1 cellular context compared by ENCODE assay signal in the genomic region with DNA sequence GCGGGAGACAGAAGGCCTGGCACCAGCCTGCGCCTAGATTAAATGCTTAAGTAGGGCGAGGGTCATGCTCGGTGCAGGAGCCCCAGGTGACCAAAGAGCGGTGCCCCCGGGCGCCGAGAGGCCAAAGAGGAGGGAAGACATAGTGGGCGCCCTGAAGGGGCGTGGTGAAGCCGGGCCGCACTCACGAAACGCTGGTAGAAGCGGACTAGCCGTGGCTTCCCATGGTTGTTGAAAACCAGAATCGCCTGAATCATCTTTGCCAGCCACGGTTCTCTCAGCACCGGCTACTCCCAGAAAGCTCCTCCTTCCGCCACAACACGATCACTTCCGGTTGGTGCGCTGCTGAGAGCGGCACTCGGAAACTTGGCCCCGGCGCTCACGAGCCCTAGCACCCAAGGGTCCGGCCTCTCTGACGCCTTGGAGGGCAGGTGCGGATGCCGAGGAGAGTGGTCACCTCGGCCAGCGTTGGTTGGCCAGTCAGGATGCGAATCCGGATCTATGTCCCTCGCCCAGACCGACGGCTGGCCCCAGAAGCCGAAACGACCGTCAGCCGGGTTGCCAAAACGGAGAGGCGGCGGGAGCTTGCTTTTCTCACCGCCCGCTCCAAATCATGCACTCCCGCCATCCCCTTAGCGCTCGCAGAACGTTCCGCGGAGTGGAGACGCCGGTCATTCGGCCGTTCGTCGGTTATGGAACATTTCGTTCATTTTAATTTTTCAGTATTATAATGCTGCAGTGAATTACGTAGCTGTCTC.
A peak's percentile ranks its signal among the peaks of the same experiment; 100 is the strongest.
TF ChIP-seq lines count a peak whose summit lies in the region.

A gene (minus strand): TSS at position 299 of the 755 bp plus-strand sequence. CDS start 45 bp downstream, at position 254.

TF ChIP-seq in H1, 55 proteins besides CTCF, POLR2A, EP300 and RAD21 (continues in another document):
- TF ChIP-seq HDAC6 (IDR thresholded peaks at IDR 0.05; ENCODE audit: low read depth, low read length) = no peak
- TF ChIP-seq SUZ12 (IDR thresholded peaks at IDR 0.05; ENCODE audit: low read length) = no peak
- TF ChIP-seq, protein P1, sequence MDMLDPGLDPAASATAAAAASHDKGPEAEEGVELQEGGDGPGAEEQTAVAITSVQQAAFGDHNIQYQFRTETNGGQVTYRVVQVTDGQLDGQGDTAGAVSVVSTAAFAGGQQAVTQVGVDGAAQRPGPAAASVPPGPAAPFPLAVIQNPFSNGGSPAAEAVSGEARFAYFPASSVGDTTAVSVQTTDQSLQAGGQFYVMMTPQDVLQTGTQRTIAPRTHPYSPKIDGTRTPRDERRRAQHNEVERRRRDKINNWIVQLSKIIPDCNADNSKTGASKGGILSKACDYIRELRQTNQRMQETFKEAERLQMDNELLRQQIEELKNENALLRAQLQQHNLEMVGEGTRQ (IDR thresholded peaks at IDR 0.05; ENCODE audit: low read length) = no peak
- no peak for TF ChIP-seq CTBP2 (IDR thresholded peaks at IDR 0.05; ENCODE audit: borderline replicate concordance, insufficient read depth, insufficient read length, low read length)
- no peak for TF ChIP-seq RXRA (IDR thresholded peaks at IDR 0.05; ENCODE audit: insufficient read depth, low read depth, low read length)
- TF ChIP-seq, protein P2, sequence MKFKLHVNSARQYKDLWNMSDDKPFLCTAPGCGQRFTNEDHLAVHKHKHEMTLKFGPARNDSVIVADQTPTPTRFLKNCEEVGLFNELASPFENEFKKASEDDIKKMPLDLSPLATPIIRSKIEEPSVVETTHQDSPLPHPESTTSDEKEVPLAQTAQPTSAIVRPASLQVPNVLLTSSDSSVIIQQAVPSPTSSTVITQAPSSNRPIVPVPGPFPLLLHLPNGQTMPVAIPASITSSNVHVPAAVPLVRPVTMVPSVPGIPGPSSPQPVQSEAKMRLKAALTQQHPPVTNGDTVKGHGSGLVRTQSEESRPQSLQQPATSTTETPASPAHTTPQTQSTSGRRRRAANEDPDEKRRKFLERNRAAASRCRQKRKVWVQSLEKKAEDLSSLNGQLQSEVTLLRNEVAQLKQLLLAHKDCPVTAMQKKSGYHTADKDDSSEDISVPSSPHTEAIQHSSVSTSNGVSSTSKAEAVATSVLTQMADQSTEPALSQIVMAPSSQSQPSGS (IDR thresholded peaks at IDR 0.05; ENCODE audit: low read length) = peak; percentile 84; the same call in 1 of the 2 replicates
- no peak; the same call in 1 of the 2 replicates for TF ChIP-seq SIX5 (IDR thresholded peaks at IDR 0.05; ENCODE audit: low read depth, low read length)
- no peak for TF ChIP-seq JUN (IDR thresholded peaks at IDR 0.05; ENCODE audit: low read depth, low read length)
- 0 out of 2 replicates have a peak, but pooled peaks have one; percentile 40 for TF ChIP-seq TCF12 (IDR thresholded peaks at IDR 0.05; ENCODE audit: low read depth, low read length)
- TF ChIP-seq CHD1 (IDR thresholded peaks at IDR 0.05; ENCODE audit: low read depth, low read length) = no peak
- TF ChIP-seq JUND (IDR thresholded peaks at IDR 0.05; ENCODE audit: low read length) = peak; percentile 67; the same call in 1 of the 2 replicates
- TF ChIP-seq KDM4A (IDR thresholded peaks at IDR 0.05; ENCODE audit: low read depth, low read length, severe bottlenecking) = peak; percentile 93
- TF ChIP-seq, protein P3, sequence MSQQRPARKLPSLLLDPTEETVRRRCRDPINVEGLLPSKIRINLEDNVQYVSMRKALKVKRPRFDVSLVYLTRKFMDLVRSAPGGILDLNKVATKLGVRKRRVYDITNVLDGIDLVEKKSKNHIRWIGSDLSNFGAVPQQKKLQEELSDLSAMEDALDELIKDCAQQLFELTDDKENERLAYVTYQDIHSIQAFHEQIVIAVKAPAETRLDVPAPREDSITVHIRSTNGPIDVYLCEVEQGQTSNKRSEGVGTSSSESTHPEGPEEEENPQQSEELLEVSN (IDR thresholded peaks at IDR 0.05) = peak; percentile 95
- peak; percentile 45 for TF ChIP-seq SAP30 (IDR thresholded peaks at IDR 0.05; ENCODE audit: insufficient read depth, insufficient replicate concordance, low read length)
- TF ChIP-seq YY1 (IDR thresholded peaks at IDR 0.05; ENCODE audit: low read depth, low read length) = peak; percentile 81; the same call in 1 of the 2 replicates
- no peak for TF ChIP-seq SIRT6 (IDR thresholded peaks at IDR 0.05; ENCODE audit: low read length)
- TF ChIP-seq CREB1 (IDR thresholded peaks at IDR 0.05) = peak; percentile 78
- TF ChIP-seq TAF7 (optimal IDR thresholded peaks at IDR 0.05; ENCODE audit: borderline replicate concordance, low read depth, low read length) = peak; percentile 89
- TF ChIP-seq CHD2 (IDR thresholded peaks at IDR 0.05; ENCODE audit: low read length) = peak; percentile 66; the same call in 1 of the 2 replicates
- TF ChIP-seq CBX8 (IDR thresholded peaks at IDR 0.05; ENCODE audit: borderline replicate concordance, low read depth, low read length) = no peak
- peak; percentile 54 for TF ChIP-seq TEAD4 (IDR thresholded peaks at IDR 0.05; ENCODE audit: low read depth, low read length)
- no peak for TF ChIP-seq NRF1 (IDR thresholded peaks at IDR 0.05; ENCODE audit: low read depth, low read length)
- TF ChIP-seq RFX5 (IDR thresholded peaks at IDR 0.05; ENCODE audit: borderline replicate concordance, low read depth, low read length) = 0 out of 2 replicates have a peak, but pooled peaks have one; percentile 21
- TF ChIP-seq MAFK (IDR thresholded peaks at IDR 0.05; ENCODE audit: low read depth, low read length) = peak; percentile 29; the same call in 1 of the 2 replicates
- TF ChIP-seq GABPA (IDR thresholded peaks at IDR 0.05; ENCODE audit: borderline replicate concordance, insufficient read depth, low read length) = peak; percentile 99
- TF ChIP-seq SIN3A (conservative IDR thresholded peaks at IDR 0.05 in 1 of 2, IDR thresholded peaks at IDR 0.05 in 1 of 2; ENCODE audit: low read depth in 1 of 2, low read length in 2 of 2) = peak; percentile 78 to 91; a peak in 3 of 4 replicates
- TF ChIP-seq EZH2 (IDR thresholded peaks at IDR 0.05; ENCODE audit: low read depth, low read length, severe bottlenecking) = no peak
- TF ChIP-seq PHF8 (conservative IDR thresholded peaks at IDR 0.05; ENCODE audit: low read depth, low read length) = peak; percentile 86
- TF ChIP-seq TAF1 (IDR thresholded peaks at IDR 0.05; ENCODE audit: low read depth, low read length) = peak; percentile 96
- TF ChIP-seq BCL11A (IDR thresholded peaks at IDR 0.05; ENCODE audit: low read depth in 2 of 2, low read length in 2 of 2) = no peak
- peak; percentile 87 for TF ChIP-seq POLR2AphosphoS5 (IDR thresholded peaks at IDR 0.05; ENCODE audit: low read depth, low read length)
- TF ChIP-seq, protein P4, sequence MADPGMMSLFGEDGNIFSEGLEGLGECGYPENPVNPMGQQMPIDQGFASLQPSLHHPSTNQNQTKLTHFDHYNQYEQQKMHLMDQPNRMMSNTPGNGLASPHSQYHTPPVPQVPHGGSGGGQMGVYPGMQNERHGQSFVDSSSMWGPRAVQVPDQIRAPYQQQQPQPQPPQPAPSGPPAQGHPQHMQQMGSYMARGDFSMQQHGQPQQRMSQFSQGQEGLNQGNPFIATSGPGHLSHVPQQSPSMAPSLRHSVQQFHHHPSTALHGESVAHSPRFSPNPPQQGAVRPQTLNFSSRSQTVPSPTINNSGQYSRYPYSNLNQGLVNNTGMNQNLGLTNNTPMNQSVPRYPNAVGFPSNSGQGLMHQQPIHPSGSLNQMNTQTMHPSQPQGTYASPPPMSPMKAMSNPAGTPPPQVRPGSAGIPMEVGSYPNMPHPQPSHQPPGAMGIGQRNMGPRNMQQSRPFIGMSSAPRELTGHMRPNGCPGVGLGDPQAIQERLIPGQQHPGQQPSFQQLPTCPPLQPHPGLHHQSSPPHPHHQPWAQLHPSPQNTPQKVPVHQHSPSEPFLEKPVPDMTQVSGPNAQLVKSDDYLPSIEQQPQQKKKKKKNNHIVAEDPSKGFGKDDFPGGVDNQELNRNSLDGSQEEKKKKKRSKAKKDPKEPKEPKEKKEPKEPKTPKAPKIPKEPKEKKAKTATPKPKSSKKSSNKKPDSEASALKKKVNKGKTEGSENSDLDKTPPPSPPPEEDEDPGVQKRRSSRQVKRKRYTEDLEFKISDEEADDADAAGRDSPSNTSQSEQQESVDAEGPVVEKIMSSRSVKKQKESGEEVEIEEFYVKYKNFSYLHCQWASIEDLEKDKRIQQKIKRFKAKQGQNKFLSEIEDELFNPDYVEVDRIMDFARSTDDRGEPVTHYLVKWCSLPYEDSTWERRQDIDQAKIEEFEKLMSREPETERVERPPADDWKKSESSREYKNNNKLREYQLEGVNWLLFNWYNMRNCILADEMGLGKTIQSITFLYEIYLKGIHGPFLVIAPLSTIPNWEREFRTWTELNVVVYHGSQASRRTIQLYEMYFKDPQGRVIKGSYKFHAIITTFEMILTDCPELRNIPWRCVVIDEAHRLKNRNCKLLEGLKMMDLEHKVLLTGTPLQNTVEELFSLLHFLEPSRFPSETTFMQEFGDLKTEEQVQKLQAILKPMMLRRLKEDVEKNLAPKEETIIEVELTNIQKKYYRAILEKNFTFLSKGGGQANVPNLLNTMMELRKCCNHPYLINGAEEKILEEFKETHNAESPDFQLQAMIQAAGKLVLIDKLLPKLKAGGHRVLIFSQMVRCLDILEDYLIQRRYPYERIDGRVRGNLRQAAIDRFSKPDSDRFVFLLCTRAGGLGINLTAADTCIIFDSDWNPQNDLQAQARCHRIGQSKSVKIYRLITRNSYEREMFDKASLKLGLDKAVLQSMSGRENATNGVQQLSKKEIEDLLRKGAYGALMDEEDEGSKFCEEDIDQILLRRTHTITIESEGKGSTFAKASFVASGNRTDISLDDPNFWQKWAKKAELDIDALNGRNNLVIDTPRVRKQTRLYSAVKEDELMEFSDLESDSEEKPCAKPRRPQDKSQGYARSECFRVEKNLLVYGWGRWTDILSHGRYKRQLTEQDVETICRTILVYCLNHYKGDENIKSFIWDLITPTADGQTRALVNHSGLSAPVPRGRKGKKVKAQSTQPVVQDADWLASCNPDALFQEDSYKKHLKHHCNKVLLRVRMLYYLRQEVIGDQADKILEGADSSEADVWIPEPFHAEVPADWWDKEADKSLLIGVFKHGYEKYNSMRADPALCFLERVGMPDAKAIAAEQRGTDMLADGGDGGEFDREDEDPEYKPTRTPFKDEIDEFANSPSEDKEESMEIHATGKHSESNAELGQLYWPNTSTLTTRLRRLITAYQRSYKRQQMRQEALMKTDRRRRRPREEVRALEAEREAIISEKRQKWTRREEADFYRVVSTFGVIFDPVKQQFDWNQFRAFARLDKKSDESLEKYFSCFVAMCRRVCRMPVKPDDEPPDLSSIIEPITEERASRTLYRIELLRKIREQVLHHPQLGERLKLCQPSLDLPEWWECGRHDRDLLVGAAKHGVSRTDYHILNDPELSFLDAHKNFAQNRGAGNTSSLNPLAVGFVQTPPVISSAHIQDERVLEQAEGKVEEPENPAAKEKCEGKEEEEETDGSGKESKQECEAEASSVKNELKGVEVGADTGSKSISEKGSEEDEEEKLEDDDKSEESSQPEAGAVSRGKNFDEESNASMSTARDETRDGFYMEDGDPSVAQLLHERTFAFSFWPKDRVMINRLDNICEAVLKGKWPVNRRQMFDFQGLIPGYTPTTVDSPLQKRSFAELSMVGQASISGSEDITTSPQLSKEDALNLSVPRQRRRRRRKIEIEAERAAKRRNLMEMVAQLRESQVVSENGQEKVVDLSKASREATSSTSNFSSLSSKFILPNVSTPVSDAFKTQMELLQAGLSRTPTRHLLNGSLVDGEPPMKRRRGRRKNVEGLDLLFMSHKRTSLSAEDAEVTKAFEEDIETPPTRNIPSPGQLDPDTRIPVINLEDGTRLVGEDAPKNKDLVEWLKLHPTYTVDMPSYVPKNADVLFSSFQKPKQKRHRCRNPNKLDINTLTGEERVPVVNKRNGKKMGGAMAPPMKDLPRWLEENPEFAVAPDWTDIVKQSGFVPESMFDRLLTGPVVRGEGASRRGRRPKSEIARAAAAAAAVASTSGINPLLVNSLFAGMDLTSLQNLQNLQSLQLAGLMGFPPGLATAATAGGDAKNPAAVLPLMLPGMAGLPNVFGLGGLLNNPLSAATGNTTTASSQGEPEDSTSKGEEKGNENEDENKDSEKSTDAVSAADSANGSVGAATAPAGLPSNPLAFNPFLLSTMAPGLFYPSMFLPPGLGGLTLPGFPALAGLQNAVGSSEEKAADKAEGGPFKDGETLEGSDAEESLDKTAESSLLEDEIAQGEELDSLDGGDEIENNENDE (IDR thresholded peaks at IDR 0.05; ENCODE audit: insufficient replicate concordance, low read length) = no peak
- TF ChIP-seq EGR1 (IDR thresholded peaks at IDR 0.05; ENCODE audit: borderline replicate concordance, low read depth, low read length) = no peak; the same call in 1 of the 2 replicates
- peak; percentile 78 for TF ChIP-seq SP4 (IDR thresholded peaks at IDR 0.05; ENCODE audit: low read length)
- peak; percentile 67 to 89; a peak in 2 of 4 replicates for TF ChIP-seq HDAC2 (IDR thresholded peaks at IDR 0.05; ENCODE audit: borderline replicate concordance in 1 of 2, low read depth in 2 of 2, low read length in 2 of 2)
- 0 out of 2 replicates have a peak, but pooled peaks have one; percentile 31 for TF ChIP-seq CEBPB (IDR thresholded peaks at IDR 0.05; ENCODE audit: low read depth, low read length)
- TF ChIP-seq, protein P5, sequence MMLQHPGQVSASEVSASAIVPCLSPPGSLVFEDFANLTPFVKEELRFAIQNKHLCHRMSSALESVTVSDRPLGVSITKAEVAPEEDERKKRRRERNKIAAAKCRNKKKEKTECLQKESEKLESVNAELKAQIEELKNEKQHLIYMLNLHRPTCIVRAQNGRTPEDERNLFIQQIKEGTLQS (IDR thresholded peaks at IDR 0.05; ENCODE audit: insufficient read depth, low read depth, low read length) = no peak
- no peak for TF ChIP-seq ZNF274 (IDR thresholded peaks at IDR 0.05; ENCODE audit: borderline replicate concordance, extremely low read depth, low read length)
- no peak for TF ChIP-seq POU5F1 (IDR thresholded peaks at IDR 0.05; ENCODE audit: low read depth, low read length)
- peak; percentile 99 for TF ChIP-seq ASH2L (IDR thresholded peaks at IDR 0.05; ENCODE audit: low read length)
- TF ChIP-seq BRCA1 (IDR thresholded peaks at IDR 0.05; ENCODE audit: low read depth, low read length) = peak; percentile 10; the same call in 1 of the 2 replicates
- no peak for TF ChIP-seq RNF2 (IDR thresholded peaks at IDR 0.05; ENCODE audit: borderline replicate concordance, low read depth, low read length, missing control alignments, poor library complexity, severe bottlenecking)
- TF ChIP-seq KDM5A (IDR thresholded peaks at IDR 0.05; ENCODE audit: low read length) = peak; percentile 75; the same call in 1 of the 2 replicates
- TF ChIP-seq FOSL1 (IDR thresholded peaks at IDR 0.05; ENCODE audit: insufficient read depth, low read depth, low read length) = no peak
- peak; percentile 1 for TF ChIP-seq NANOG (IDR thresholded peaks at IDR 0.05; ENCODE audit: insufficient read depth, low read depth, low read length, poor library complexity, severe bottlenecking)
- TF ChIP-seq KDM1A (IDR thresholded peaks at IDR 0.05; ENCODE audit: borderline replicate concordance, low read length) = no peak
- no peak for TF ChIP-seq SP2 (IDR thresholded peaks at IDR 0.05; ENCODE audit: low read length)
- peak; percentile 75 for TF ChIP-seq SP1 (IDR thresholded peaks at IDR 0.05; ENCODE audit: low read depth, low read length)
- peak; percentile 16; the same call in 1 of the 2 replicates for TF ChIP-seq BACH1 (IDR thresholded peaks at IDR 0.05; ENCODE audit: low read length)
- no peak for TF ChIP-seq CBX5 (IDR thresholded peaks at IDR 0.05; ENCODE audit: low read depth, low read length)
- TF ChIP-seq, protein P6, sequence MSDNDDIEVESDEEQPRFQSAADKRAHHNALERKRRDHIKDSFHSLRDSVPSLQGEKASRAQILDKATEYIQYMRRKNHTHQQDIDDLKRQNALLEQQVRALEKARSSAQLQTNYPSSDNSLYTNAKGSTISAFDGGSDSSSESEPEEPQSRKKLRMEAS (IDR thresholded peaks at IDR 0.05) = peak; percentile 94
- TF ChIP-seq TBP (IDR thresholded peaks at IDR 0.05; ENCODE audit: low read depth, low read length) = peak; percentile 91
- TF ChIP-seq RBBP5 (IDR thresholded peaks at IDR 0.05; ENCODE audit: borderline replicate concordance, low read depth, low read length) = peak; percentile 68
